11 cellular contexts compared by ENCODE assay signal in the genomic region with DNA sequence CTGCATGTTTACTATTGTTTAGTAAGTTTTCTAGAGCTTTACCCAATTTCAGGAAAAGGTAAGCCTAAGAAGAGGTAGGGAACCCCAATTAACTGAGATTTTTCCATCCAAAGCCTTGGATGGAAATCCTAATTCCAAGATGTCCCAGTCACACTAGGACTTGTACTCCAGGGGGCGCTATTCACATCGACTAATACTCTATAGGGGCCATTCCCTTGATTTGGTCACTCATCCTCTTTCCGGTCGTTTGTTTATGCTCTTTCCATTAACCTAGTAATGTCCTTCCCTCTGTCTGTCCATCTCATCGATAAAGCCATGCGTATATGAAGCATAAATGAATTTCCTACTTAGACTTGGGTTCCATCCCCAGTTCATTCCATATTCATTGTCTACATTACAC.
DNase-seq lines count a peak whose midpoint lies in the region; ATAC-seq and TF ChIP-seq lines count a peak whose summit lies in the region.
"Had no signal": no experiment of that assay in that cellular context is flagged by ENCODE, and none has a peak within 500 bp of the region (broad histone marks: within the 10 kb centered on the region; RNA-seq: fewer than 3 reads in every experiment).

No MANE protein-coding gene starts in this region.

- no peaks in the 10 kb centered on the region for H3K9me3 ChIP-seq in psoas muscle
- H3K9me3 ChIP-seq: ovary had no signal

- H3K27ac ChIP-seq in psoas muscle: no peak overlapping the region
- H3K27ac ChIP-seq: coronary artery, ovary had no signal

- DNase-seq in NCI-H1694 (lab: John Stamatoyannopoulos, UW): peak; percentile 2
- DNase-seq in NCI-H1694 treated with DMSO at 0.1 percent for 48 hours (lab: John Stamatoyannopoulos, UW): no peak
- DNase-seq in LNCaP clone FGC (ENCODE audit: low read depth): no peak
- DNase-seq in cardiac fibroblast (ENCODE audit: low read depth in 2 of 2): peak in 1 of 2 donors; percentile 26
- DNase-seq in psoas muscle: no peak
- no peak for DNase-seq in SK-N-DZ (ENCODE audit: low spot score)
- no peak for DNase-seq in activated gamma-delta T cell (lab: John Stamatoyannopoulos, UW)
- DNase-seq in activated CD4-positive, alpha-beta T cell treated with anti-CD3 and anti-CD28 coated beads for 48 hours: no peak
- DNase-seq: activated T-cell treated with anti-CD3 and anti-CD28 coated beads, Interleukin-2, amount 50 U/mL, for 4 hours; ovary had no signal

- H3K27me3 ChIP-seq in psoas muscle (ENCODE audit: insufficient read depth in 3 of 3, low read length in 2 of 3): no peaks in the 10 kb centered on the region
- H3K27me3 ChIP-seq: ovary had no signal

- TF ChIP-seq CTCF in LNCaP clone FGC (IDR thresholded peaks at IDR 0.05; ENCODE audit: control insufficient read depth, extremely low read depth, insufficient read depth) (peak; percentile 28; the same call in 1 of the 2 replicates), cardiac fibroblast (IDR thresholded peaks at IDR 0.05; ENCODE audit: low read depth, low read length) (peak; percentile 39), psoas muscle (IDR thresholded peaks at IDR 0.05) (peak; percentile 19)

- no peak for ATAC-seq in psoas muscle
- ATAC-seq: activated T-cell treated with anti-CD3 and anti-CD28 coated beads, Interleukin-2, amount 50 U/mL, for 4 hours had no signal

- H3K4me3 ChIP-seq in LNCaP clone FGC (ENCODE audit: low read depth, low read length) (no peak overlapping the region), cardiac fibroblast (replicated peaks in 1 of 2; ENCODE audit: low read depth in 2 of 2, low read length in 2 of 2) (no peak overlapping the region), psoas muscle (no peak overlapping the region)
- H3K4me3 ChIP-seq: coronary artery, ovary had no signal

- WGBS in psoas muscle, 3 donors: 76 to 77% (median 76%) methylated on average over 6 of the region's 6 CpGs

- H3K4me1 ChIP-seq in psoas muscle: no peaks in the 10 kb centered on the region

- H3K36me3 ChIP-seq in psoas muscle (ENCODE audit: insufficient read depth in 1 of 2, low read depth in 1 of 2): no peaks in the 10 kb centered on the region
- H3K36me3 ChIP-seq: ovary had no signal

- intact Hi-C loops in psoas muscle (cut with DNase I): loop anchor here in 1 of 2 donors (10.0 kb wide), 1 partner anchor 152 kb away; no protein-coding TSS in a partner anchor
